In genomic region chr16:424623-425081, GRCh38 we compare ENCODE assay signal across 1 cellular context.
TF ChIP-seq lines count a peak whose summit lies in the region.

No MANE protein-coding gene starts in this region.

TF ChIP-seq in HCT116, 20 proteins besides CTCF, POLR2A, EP300 and RAD21:
- TF ChIP-seq MAX (IDR thresholded peaks at IDR 0.05), result no peak
- 0 out of 2 replicates have a peak, but pooled peaks have one; percentile 0 for TF ChIP-seq CEBPB (IDR thresholded peaks at IDR 0.05; ENCODE audit: low read depth)
- no peak for TF ChIP-seq SIN3A (IDR thresholded peaks at IDR 0.05; ENCODE audit: low read depth)
- no peak for TF ChIP-seq EZH2 (IDR thresholded peaks at IDR 0.05)
- TF ChIP-seq ELF1 (IDR thresholded peaks at IDR 0.05; ENCODE audit: borderline replicate concordance, low read depth), result no peak
